Comparison of ENCODE assay signal across 16 cellular contexts in the genomic region with DNA sequence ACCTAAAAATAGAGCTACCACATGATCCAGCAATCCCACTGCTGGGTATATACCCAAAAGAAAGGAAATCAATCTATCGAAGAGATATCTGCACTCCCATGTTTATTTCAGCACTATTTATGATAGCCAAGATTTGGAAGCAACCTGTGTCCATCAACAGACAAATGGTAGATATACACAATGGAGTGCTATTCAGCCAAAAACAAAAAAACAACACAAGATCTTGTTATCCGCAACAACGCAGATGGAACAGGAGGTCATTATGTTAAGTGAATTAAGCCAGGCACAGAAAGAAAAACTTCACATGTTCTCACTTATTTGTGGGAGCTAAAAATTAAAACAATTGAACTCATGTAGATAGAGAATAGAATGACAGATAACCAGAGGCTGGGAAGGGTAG. TPM values are rescaled to one million over a fixed set of nuclear protein-coding genes. Genes with fewer than 3 reads are reported as not detected.
DNase-seq lines count a peak whose midpoint lies in the region; ATAC-seq lines count a peak whose summit lies in the region.
"Not testable (repeated sequence)": the region's sequence is repeated elsewhere in the genome, so short reads cannot be mapped to it uniquely, and the experiment has no call there.
"Had no signal": no experiment of that assay in that cellular context is flagged by ENCODE, and none has a peak within 500 bp of the region (broad histone marks: within the 10 kb centered on the region; RNA-seq: fewer than 3 reads in every experiment).

No MANE protein-coding gene starts in this region.

- peaks cover 29% of the 10 kb centered on the region for H3K27me3 Mint-ChIP-seq in T-helper 17 cell

- not testable (repeated sequence) for H3K27ac ChIP-seq in BLaER1 treated with 17β-estradiol and CSF1 and Interleukin-3, amounts not matched to agents 10 nM and 100 nM
- peak overlapping the region; percentile 16 for H3K27ac ChIP-seq in caudate nucleus (ENCODE audit: low read depth, low read length)

- H3K4me1 ChIP-seq in BLaER1 treated with 17β-estradiol and CSF1 and Interleukin-3, amounts not matched to agents 10 nM and 100 nM, result peaks cover 29 to 52% (median 40%) of the 10 kb centered on the region in 10 experiments

- DNase-seq in NCI-H82 (lab: John Stamatoyannopoulos, UW), result peak; percentile 29
- not testable (repeated sequence) for DNase-seq in T-helper 17 cell; caudate nucleus (lab: John Stamatoyannopoulos, UW)
- DNase-seq in dermis blood vessel endothelial cell, result peak; percentile 34
- peak; percentile 14 to 39 for DNase-seq in lung microvascular endothelial cell (ENCODE audit: low read depth in 2 of 2)

- H3K4me3 Mint-ChIP-seq in T-helper 17 cell, result not testable (repeated sequence)

- not testable (repeated sequence) for ATAC-seq in T-helper 17 cell

- H3K36me3 ChIP-seq in BLaER1 treated with 17β-estradiol and CSF1 and Interleukin-3, amounts not matched to agents 10 nM and 100 nM, result not testable (repeated sequence)

- H3K4me2 ChIP-seq in BLaER1 treated with 17β-estradiol and CSF1 and Interleukin-3, amounts not matched to agents 10 nM and 100 nM, result peak overlapping the region in 6 of 11 experiments; percentile 10 to 77 (median 28); a peak in 6 of 22 replicates

- H3K4me1 Mint-ChIP-seq in T-helper 17 cell, result peaks cover 10% of the 10 kb centered on the region

- not testable (repeated sequence) for H3K9ac ChIP-seq in BLaER1 treated with 17β-estradiol and CSF1 and Interleukin-3, amounts not matched to agents 10 nM and 100 nM

- H3K27me3 ChIP-seq in BLaER1 treated with 17β-estradiol and CSF1 and Interleukin-3, amounts not matched to agents 10 nM and 100 nM, result not testable (repeated sequence)

- not testable (repeated sequence) for H3K9me3 ChIP-seq in BLaER1 treated with 17β-estradiol and CSF1 and Interleukin-3, amounts not matched to agents 10 nM and 100 nM (replicated peaks in 1 of 11); T-helper 17 cell (ENCODE audit: control insufficient read depth, low read length, poor library complexity, severe bottlenecking)

- not testable (repeated sequence) for H3K36me3 Mint-ChIP-seq in T-helper 17 cell (ENCODE audit: low read depth)

- peak overlapping the region; percentile 14 for H3K27ac Mint-ChIP-seq in T-helper 17 cell

- not testable (repeated sequence) for H3K4me3 ChIP-seq in BLaER1 treated with 17β-estradiol and CSF1 and Interleukin-3, amounts not matched to agents 10 nM and 100 nM

- not testable (repeated sequence) for H4K20me1 ChIP-seq in BLaER1 treated with 17β-estradiol and CSF1 and Interleukin-3, amounts not matched to agents 10 nM and 100 nM

RNA-seq across cellular contexts. Expression of gene TCP11, which starts 2.9 kb away (rescaled TPM):
- total RNA-seq in T-helper 17 cell (not detected), dermis blood vessel endothelial cell (0.28 and 0.68 TPM in 2 replicates), lung microvascular endothelial cell (not detected in 2 replicates)
- total RNA-seq: A172; A673; B cell; Caco-2; Calu3; CD4-positive, alpha-beta memory T cell; CD4-positive, alpha-beta T cell; CD4-positive, CD25-positive, alpha-beta regulatory T cell; CD8-positive, alpha-beta memory T cell; CD8-positive, alpha-beta T cell had no signal
